Comparison of ENCODE assay signal across 7 cellular contexts in the genomic region with DNA sequence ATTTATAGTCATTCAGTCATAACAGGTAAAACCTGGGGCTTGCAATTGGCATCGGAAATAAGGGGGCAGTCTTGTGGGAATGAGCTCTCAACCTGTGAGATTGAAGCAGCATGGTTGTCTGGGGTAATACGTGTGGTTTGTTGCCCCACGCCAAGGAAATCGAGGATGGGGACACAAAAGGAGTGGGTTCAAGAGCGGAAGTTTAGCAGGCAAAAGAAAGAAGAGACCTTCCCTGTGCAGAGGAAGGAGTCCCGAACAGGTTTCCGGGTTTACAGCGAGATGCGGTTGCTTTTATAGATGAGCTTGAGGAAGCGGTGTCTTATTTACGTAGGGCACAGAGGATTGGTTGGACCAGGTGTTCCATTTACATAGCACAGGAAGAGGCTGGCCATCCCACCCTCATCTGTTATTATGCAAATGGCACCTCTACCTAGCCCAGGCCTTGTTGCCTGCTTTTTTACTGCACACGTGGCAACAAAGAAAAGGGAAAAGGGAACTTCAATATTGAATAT. TPM values are rescaled to one million over a fixed set of nuclear protein-coding genes. Genes with fewer than 3 reads are reported as not detected.
DNase-seq lines count a peak whose midpoint lies in the region; ATAC-seq and TF ChIP-seq lines count a peak whose summit lies in the region.

No MANE protein-coding gene starts in this region.

- H3K9ac ChIP-seq in rectal smooth muscle tissue (ENCODE audit: low read length), result no peak overlapping the region

- peaks cover 26% of the 10 kb centered on the region for H3K9me3 Mint-ChIP-seq in GM23338

- peak overlapping the region; percentile 58 for H3K4me3 Mint-ChIP-seq in GM23338

- peak; percentile 92 for DNase-seq in GM23338 (ENCODE audit: low spot score)
- DNase-seq in NCI-H526 (lab: John Stamatoyannopoulos, UW), result peak; percentile 85 to 88
- DNase-seq in activated CD8-positive, alpha-beta memory T cell treated with anti-CD3 and anti-CD28 coated beads for 1 hour (ENCODE audit: extremely low read depth in 1 of 2, low read depth in 1 of 2), result peak; percentile 34 to 46
- DNase-seq in head of caudate nucleus, result peak in 28 of 42 donors; percentile 14 to 68 (median 34)
- DNase-seq in GM03348 (ENCODE audit: low spot score), result no peak

- H4K20me1 ChIP-seq in GM23338 (replicated peaks; ENCODE audit: insufficient read depth), result no peaks in the 10 kb centered on the region

- ATAC-seq in GM23338 (peak; percentile 92), GM19463 (IDR thresholded peaks at IDR 0.05; ENCODE audit: unreplicated experiment) (no peak)

- H3K4me1 ChIP-seq in GM23338 (ENCODE audit: insufficient read depth) (peaks cover 6% of the 10 kb centered on the region; the same call in 1 of the 2 replicates), rectal smooth muscle tissue (ENCODE audit: control insufficient read depth, insufficient read depth, low read length) (peaks cover 4% of the 10 kb centered on the region)

- H3K4me2 ChIP-seq in GM23338, result peak overlapping the region; percentile 48

- no peak overlapping the region for H2AFZ ChIP-seq in GM23338

- H3K4me1 Mint-ChIP-seq in GM23338, result peaks cover 15% of the 10 kb centered on the region

- H3K27me3 ChIP-seq in GM23338 (ENCODE audit: insufficient read depth), result no peaks in the 10 kb centered on the region
- H3K27me3 ChIP-seq in rectal smooth muscle tissue (ENCODE audit: control insufficient read depth, insufficient read depth, low read length), result no peaks in the 10 kb centered on the region

- TF ChIP-seq CTCF in GM23338 (conservative IDR thresholded peaks at IDR 0.05; ENCODE audit: low read depth in 2 of 2), result 0 out of 4 replicates have a peak, but pooled peaks of 1 of the 2 experiments have one; percentile 10

- H3K27ac ChIP-seq in GM23338 (ENCODE audit: low read depth) (peak overlapping the region; percentile 58; the same call in 1 of the 2 replicates), rectal smooth muscle tissue (ENCODE audit: low read depth, low read length) (no peak overlapping the region)

- H3K36me3 Mint-ChIP-seq in GM23338 (ENCODE audit: low read depth), result peaks cover 16% of the 10 kb centered on the region

- H3K27ac Mint-ChIP-seq in GM23338, result peak overlapping the region; percentile 78

- peaks cover 7% of the 10 kb centered on the region for H3K36me3 ChIP-seq in GM23338 (ENCODE audit: insufficient read depth)
- peaks cover 2% of the 10 kb centered on the region for H3K36me3 ChIP-seq in rectal smooth muscle tissue (ENCODE audit: control insufficient read depth, insufficient read depth, low read length)

- H3K9me2 ChIP-seq in GM23338 (ENCODE audit: insufficient read depth), result no peaks in the 10 kb centered on the region

- H3K27me3 Mint-ChIP-seq in GM23338 (ENCODE audit: insufficient read depth, low read depth, poor library complexity), result no peaks in the 10 kb centered on the region

- H3K4me3 ChIP-seq in GM23338, result peak overlapping the region; percentile 34
- H3K4me3 ChIP-seq in rectal smooth muscle tissue (ENCODE audit: low read length), result peak overlapping the region; percentile 45

- H3K79me2 ChIP-seq in GM23338 (replicated peaks; ENCODE audit: insufficient read depth), result no peaks in the 10 kb centered on the region

- no peaks in the 10 kb centered on the region; the same call in 1 of the 2 replicates for H3F3A ChIP-seq in GM23338 (replicated peaks; ENCODE audit: low read depth)

- intact Hi-C loops in head of caudate nucleus (cut with DNase I), result loop anchor here (5.0 to 10.0 kb wide), 2 partner anchors 97 to 160 kb away; partner anchors contain the start of gene IL10RB

TF ChIP-seq in GM23338, 12 proteins besides CTCF, POLR2A, EP300 and RAD21:
- TF ChIP-seq EZH2phosphoT487 (IDR thresholded peaks at IDR 0.05; ENCODE audit: unreplicated experiment) (no peak), NANOG (IDR thresholded peaks at IDR 0.05; ENCODE audit: borderline replicate concordance) (no peak), ZNF331 (CRISPR knock-in tag; IDR thresholded peaks at IDR 0.05; ENCODE audit: low read depth) (no peak), ETS1 (IDR thresholded peaks at IDR 0.05) (0 out of 2 replicates have a peak, but pooled peaks have one; percentile 19), POLR2AphosphoS5 (IDR thresholded peaks at IDR 0.05; ENCODE audit: low read depth) (peak; percentile 93), CREB1 (CRISPR knock-in tag; IDR thresholded peaks at IDR 0.05; ENCODE audit: low read depth) (no peak)
TF ChIP-seq in GM23338: peak in this region for 2.

RNA-seq across cellular contexts. Expression of gene IFNAR1, which starts 37.3 kb away (rescaled TPM):
- total RNA-seq in GM23338 (2014; rRNA removed; shearing (Covaris generic)), result 3.9 and 14.0 TPM in 2 replicates
- polyA plus RNA-seq in GM23338 (2016; fragmentation: Nextera tagmentation; extraction: Ambion mirVana), result 14.5 and 18.7 TPM in 2 replicates

RNA-seq across cellular contexts. Expression of gene IFNGR2, which starts 41.1 kb away (rescaled TPM):
- total RNA-seq in GM23338 (2014; rRNA removed; shearing (Covaris generic)), result 21.9 and 25.0 TPM in 2 replicates
- polyA plus RNA-seq in GM23338 (2016; fragmentation: Nextera tagmentation; extraction: Ambion mirVana), result 29.4 and 29.9 TPM in 2 replicates
